ENCODE assay signal across 1 cellular context in genomic region chr3:122076414-122077292, GRCh38.
A peak's percentile ranks its signal among the peaks of the same experiment; 100 is the strongest.
TF ChIP-seq lines count a peak whose summit lies in the region.

No MANE protein-coding gene starts in this region.

TF ChIP-seq in GM12878, 131 proteins besides CTCF, POLR2A, EP300 and RAD21 (continues in another document):
- TF ChIP-seq USF2 (IDR thresholded peaks at IDR 0.05; ENCODE audit: borderline replicate concordance, low read depth, low read length) = no peak
- TF ChIP-seq MYB (IDR thresholded peaks at IDR 0.05; ENCODE audit: borderline replicate concordance, low read depth, low read length) = no peak
- TF ChIP-seq WRNIP1 (IDR thresholded peaks at IDR 0.05; ENCODE audit: borderline replicate concordance, low read depth, low read length) = no peak
- no peak for TF ChIP-seq TCF12 (IDR thresholded peaks at IDR 0.05; ENCODE audit: low read depth, low read length)
- TF ChIP-seq POLR2AphosphoS2 (IDR thresholded peaks at IDR 0.05; ENCODE audit: low read depth, low read length) = 0 out of 2 replicates have a peak, but pooled peaks have one; percentile 50
- TF ChIP-seq ZNF622 (IDR thresholded peaks at IDR 0.05) = no peak
- no peak for TF ChIP-seq BCLAF1 (IDR thresholded peaks at IDR 0.05)
- peak; percentile 51; the same call in 1 of the 2 replicates for TF ChIP-seq SIN3A (IDR thresholded peaks at IDR 0.05; ENCODE audit: low read depth, low read length)
- TF ChIP-seq ATF7 (IDR thresholded peaks at IDR 0.05; ENCODE audit: low read depth) = no peak
- no peak for TF ChIP-seq RELB (IDR thresholded peaks at IDR 0.05; ENCODE audit: low read depth)
- no peak for TF ChIP-seq CBX5 (IDR thresholded peaks at IDR 0.05; ENCODE audit: low read depth)
- TF ChIP-seq SIX5 (IDR thresholded peaks at IDR 0.05; ENCODE audit: low read depth, low read length, severe bottlenecking) = no peak
- TF ChIP-seq SUZ12 (IDR thresholded peaks at IDR 0.05; ENCODE audit: unreplicated experiment) = no peak
- TF ChIP-seq STAT1 (conservative IDR thresholded peaks at IDR 0.05) = no peak
- TF ChIP-seq USF1 (IDR thresholded peaks at IDR 0.05; ENCODE audit: borderline replicate concordance, extremely low read length, insufficient read depth, low read depth, low read length) = no peak
- TF ChIP-seq BMI1 (IDR thresholded peaks at IDR 0.05; ENCODE audit: borderline replicate concordance) = no peak
- no peak for TF ChIP-seq BHLHE40 (IDR thresholded peaks at IDR 0.05; ENCODE audit: borderline replicate concordance in 1 of 2, low read depth in 2 of 2, low read length in 1 of 2)
- TF ChIP-seq ZBTB40 (IDR thresholded peaks at IDR 0.05; ENCODE audit: borderline replicate concordance) = no peak
- no peak for TF ChIP-seq SRF (IDR thresholded peaks at IDR 0.05; ENCODE audit: low read depth in 2 of 2, low read length in 2 of 2)
- no peak for TF ChIP-seq KLF5 (IDR thresholded peaks at IDR 0.05; ENCODE audit: partially characterized antibody)
- TF ChIP-seq NR2C1 (IDR thresholded peaks at IDR 0.05) = peak; percentile 55
- TF ChIP-seq CHD1 (IDR thresholded peaks at IDR 0.05; ENCODE audit: low read depth, low read length) = no peak
- no peak for TF ChIP-seq FOXK2 (IDR thresholded peaks at IDR 0.05)
- no peak for TF ChIP-seq JUND (IDR thresholded peaks at IDR 0.05; ENCODE audit: low read depth, low read length)
- TF ChIP-seq YY1 (IDR thresholded peaks at IDR 0.05; ENCODE audit: low read depth, low read length) = no peak
- TF ChIP-seq ZBTB33 (IDR thresholded peaks at IDR 0.05) = no peak
- TF ChIP-seq RCOR1 (conservative IDR thresholded peaks at IDR 0.05; ENCODE audit: low read depth, low read length) = no peak
- TF ChIP-seq FOS (IDR thresholded peaks at IDR 0.05; ENCODE audit: borderline replicate concordance, extremely low read depth, insufficient read length) = no peak
- no peak for TF ChIP-seq SP1 (IDR thresholded peaks at IDR 0.05; ENCODE audit: low read depth, low read length)
- no peak for TF ChIP-seq TCF7 (IDR thresholded peaks at IDR 0.05; ENCODE audit: borderline replicate concordance)
- TF ChIP-seq CHD4 (IDR thresholded peaks at IDR 0.05) = no peak
- peak; percentile 41; the same call in 1 of the 2 replicates for TF ChIP-seq GATAD2B (conservative IDR thresholded peaks at IDR 0.05; ENCODE audit: low read depth)
- TF ChIP-seq BCL3 (IDR thresholded peaks at IDR 0.05; ENCODE audit: borderline replicate concordance, insufficient read depth, low read depth, low read length, poor library complexity, severe bottlenecking) = no peak
- TF ChIP-seq SMARCA5 (IDR thresholded peaks at IDR 0.05) = 0 out of 2 replicates have a peak, but pooled peaks have one; percentile 44
- no peak for TF ChIP-seq ZSCAN29 (IDR thresholded peaks at IDR 0.05)
- TF ChIP-seq IKZF1 (conservative IDR thresholded peaks at IDR 0.05) = no peak; the same call in 1 of the 2 replicates
- TF ChIP-seq BACH1 (IDR thresholded peaks at IDR 0.05; ENCODE audit: borderline replicate concordance) = no peak
- TF ChIP-seq DPF2 (IDR thresholded peaks at IDR 0.05) = no peak
- no peak for TF ChIP-seq TCF3 (IDR thresholded peaks at IDR 0.05; ENCODE audit: borderline replicate concordance, insufficient read depth, low read depth, low read length)
- TF ChIP-seq TBL1XR1 (IDR thresholded peaks at IDR 0.05; ENCODE audit: low read depth, low read length) = 0 out of 2 replicates have a peak, but pooled peaks have one; percentile 26
- no peak for TF ChIP-seq IRF3 (IDR thresholded peaks at IDR 0.05)
- no peak for TF ChIP-seq ZNF207 (IDR thresholded peaks at IDR 0.05; ENCODE audit: borderline replicate concordance)
- no peak for TF ChIP-seq ZNF384 (IDR thresholded peaks at IDR 0.05; ENCODE audit: borderline replicate concordance, low read depth, low read length)
- peak; percentile 76 for TF ChIP-seq NR2F1 (conservative IDR thresholded peaks at IDR 0.05)
- no peak for TF ChIP-seq TARDBP (IDR thresholded peaks at IDR 0.05; ENCODE audit: borderline replicate concordance)
- TF ChIP-seq EGR1 (IDR thresholded peaks at IDR 0.05; ENCODE audit: borderline replicate concordance in 1 of 2, low read depth in 2 of 2, low read length in 2 of 2) = no peak
- TF ChIP-seq MLLT1 (IDR thresholded peaks at IDR 0.05) = no peak
- no peak for TF ChIP-seq CREM (IDR thresholded peaks at IDR 0.05; ENCODE audit: low read depth)
- peak; percentile 11; the same call in 1 of the 2 replicates for TF ChIP-seq SMC3 (IDR thresholded peaks at IDR 0.05; ENCODE audit: borderline replicate concordance, low read length)
- no peak; the same call in 1 of the 2 replicates for TF ChIP-seq MXI1 (IDR thresholded peaks at IDR 0.05; ENCODE audit: low read depth, low read length)
- TF ChIP-seq ESRRA (IDR thresholded peaks at IDR 0.05; ENCODE audit: low read length) = no peak
- TF ChIP-seq CREB1 (IDR thresholded peaks at IDR 0.05; ENCODE audit: low read depth) = no peak
- no peak for TF ChIP-seq KDM1A (IDR thresholded peaks at IDR 0.05; ENCODE audit: borderline replicate concordance)
- TF ChIP-seq HDAC6 (IDR thresholded peaks at IDR 0.05; ENCODE audit: unreplicated experiment) = no peak
- TF ChIP-seq MEF2A (IDR thresholded peaks at IDR 0.05; ENCODE audit: insufficient read depth, low read depth, low read length) = no peak
- TF ChIP-seq CBFB (IDR thresholded peaks at IDR 0.05; ENCODE audit: low read depth) = no peak
- TF ChIP-seq EZH2 (IDR thresholded peaks at IDR 0.05; ENCODE audit: borderline replicate concordance, control insufficient read depth, low read depth, low read length) = no peak
